7 cellular contexts compared by ENCODE assay signal in genomic region chr10:72508033-72508432, GRCh38.
"Had no signal": no experiment of that assay in that cellular context is flagged by ENCODE, and none has a peak within 500 bp of the region (broad histone marks: within the 10 kb centered on the region; RNA-seq: fewer than 3 reads in every experiment).

No MANE protein-coding gene starts in this region.

- ATAC-seq: GM23338 had no signal

- H3K4me2 ChIP-seq: GM23338, KMS-11 had no signal

- H3K4me3 Mint-ChIP-seq: GM23338, H9 had no signal

- H3K27ac ChIP-seq: KMS-11 had no signal

- FAIRE-seq: H1, HTR-8/SVneo had no signal

- H3K4me3 ChIP-seq: GM23338 had no signal

- H3K27ac Mint-ChIP-seq: GM23338 had no signal

- H3K9ac ChIP-seq: KMS-11 had no signal

- DNase-seq: H9, HCEC 1CT, KBM-7 had no signal

- H2AFZ ChIP-seq: GM23338 had no signal

- H3K4me1 Mint-ChIP-seq: GM23338 had no signal
